ENCODE assay signal across 20 cellular contexts in genomic region chr10:132273304-132273944, GRCh38.
"Had no signal": no experiment of that assay in that cellular context is flagged by ENCODE, and none has a peak within 500 bp of the region (broad histone marks: within the 10 kb centered on the region; RNA-seq: fewer than 3 reads in every experiment).

No MANE protein-coding gene starts in this region.

- H3K27ac ChIP-seq: RWPE1 had no signal

- H3K9me3 ChIP-seq: SK-N-SH had no signal

- DNase-seq: Karpas-422, KG1, MM.1S, NCI-H1092 treated with DMSO at 0.1 percent for 48 hours, NCI-H1436, NCI-H187, NCI-H2029, NCI-H2081 treated with DMSO at 0.1 percent for 48 hours, NCI-H2171, NCI-H226, NCI-H446, NCI-H510A, NCI-H524 treated with DMSO at 0.1 percent for 48 hours, NCI-H69, NCI-H774, PC-3, SHP77, SK-N-SH had no signal

- ATAC-seq: Panc1, PC-3 had no signal

- H3K9ac ChIP-seq: SK-N-SH had no signal

- H3K4me2 ChIP-seq: SK-N-SH had no signal
